ENCODE assay signal across 8 cellular contexts in genomic region chr9:109107402-109108240, GRCh38. TPM values are rescaled to one million over a fixed set of nuclear protein-coding genes. Genes with fewer than 3 reads are reported as not detected.
DNase-seq lines count a peak whose midpoint lies in the region; ATAC-seq and TF ChIP-seq lines count a peak whose summit lies in the region.

No MANE protein-coding gene starts in this region.

- no peak overlapping the region for H3K9ac ChIP-seq in PC-3 (ENCODE audit: low read length)

- H3K4me3 ChIP-seq in PC-3 (ENCODE audit: low read length) (no peak overlapping the region), dorsolateral prefrontal cortex (no peak overlapping the region), Peyer's patch (no peak overlapping the region)

- peak; percentile 75 for ATAC-seq in PC-3
- ATAC-seq in omental fat pad (ENCODE audit: low FRiP score), result peak; percentile 63
- ATAC-seq in GM18868 (IDR thresholded peaks at IDR 0.05; ENCODE audit: unreplicated experiment), result no peak

- TF ChIP-seq CTCF in PC-3 (conservative IDR thresholded peaks at IDR 0.05; ENCODE audit: low read depth, low read length), result no peak
- TF ChIP-seq CTCF in dorsolateral prefrontal cortex (IDR thresholded peaks at IDR 0.05 in 54 of 56, conservative IDR thresholded peaks at IDR 0.05 in 2 of 56; ENCODE audit: low read depth in 1 of 56, partially characterized antibody in 56 of 56), result no peak
- no peak for TF ChIP-seq CTCF in omental fat pad (IDR thresholded peaks at IDR 0.05)
- TF ChIP-seq CTCF in Peyer's patch (IDR thresholded peaks at IDR 0.05), result no peak

- intact Hi-C loops in PC-3 (cut with micrococcal nuclease) (no loop called here), dorsolateral prefrontal cortex (cut with DNase I) (no loop called here)

- DNase-seq in COLO829 (ENCODE audit: low spot score) (peak; percentile 83), PC-3 (peak; percentile 66), dorsolateral prefrontal cortex (no peak), omental fat pad (ENCODE audit: low spot score) (no peak), Peyer's patch (no peak), NCI-H446 treated with DMSO at 0.1 percent for 48 hours (lab: John Stamatoyannopoulos, UW) (no peak), NCI-H774 (lab: John Stamatoyannopoulos, UW) (no peak)

- CTCF ChIA-PET in PC-3 (lab: Charles Lee), result no interaction called here

- peak overlapping the region; percentile 79 for H3K4me2 ChIP-seq in PC-3 (ENCODE audit: low read length)

- H3K9me2 ChIP-seq in PC-3 (replicated peaks; ENCODE audit: low read length), result no peaks in the 10 kb centered on the region

- no peak for TF ChIP-seq POLR2A in Peyer's patch (IDR thresholded peaks at IDR 0.05)

- H3K36me3 ChIP-seq in PC-3 (ENCODE audit: low read depth, low read length), result peaks cover 16% of the 10 kb centered on the region
- H3K36me3 ChIP-seq in Peyer's patch, result peaks cover 0 to 25% (median 0%) of the 10 kb centered on the region in 3 donors

- peak overlapping the region; percentile 39 for H3K27ac ChIP-seq in PC-3 (ENCODE audit: low read length)
- peak overlapping the region in 43 of 59 donors; percentile 2 to 74 (median 36) for H3K27ac ChIP-seq in dorsolateral prefrontal cortex
- H3K27ac ChIP-seq in Peyer's patch, result peak overlapping the region in 1 of 4 donors; percentile 48

- no TSS peak for BruUV-seq in PC-3 (replicated peaks; lab: Mats Ljungman, UMichigan)

- POLR2A ChIA-PET in PC-3 (lab: Charles Lee; ENCODE audit: unreplicated experiment), result interaction anchor here (0.7 kb wide), 1 partner anchor 10 kb away, joined by 3 read pairs; no protein-coding TSS in a partner anchor

- H3K79me2 ChIP-seq in PC-3 (ENCODE audit: low read length), result peaks cover 97% of the 10 kb centered on the region

- no peak overlapping the region for H2AFZ ChIP-seq in PC-3 (ENCODE audit: low read length)

- peaks cover 19% of the 10 kb centered on the region; the same call in 1 of the 2 replicates for H4K20me1 ChIP-seq in PC-3 (ENCODE audit: low read length)

- no peaks in the 10 kb centered on the region for H3K9me3 ChIP-seq in PC-3 (ENCODE audit: low read length)
- no peaks in the 10 kb centered on the region for H3K9me3 ChIP-seq in Peyer's patch

- no peaks in the 10 kb centered on the region for H3F3A ChIP-seq in PC-3 (ENCODE audit: low read length, unreplicated experiment)

- H3K27me3 ChIP-seq in PC-3 (ENCODE audit: low read length) (no peaks in the 10 kb centered on the region), dorsolateral prefrontal cortex (no peaks in the 10 kb centered on the region), Peyer's patch (no peaks in the 10 kb centered on the region)

- H3K4me1 ChIP-seq in PC-3 (ENCODE audit: insufficient read depth, low read length) (peaks cover 53% of the 10 kb centered on the region), Peyer's patch (peaks cover 0 to 49% (median 5%) of the 10 kb centered on the region in 4 donors)

RNA-seq across cellular contexts. Expression of gene TMEM245, which starts 12.1 kb away (rescaled TPM):
- total RNA-seq in PC-3 (2014; rRNA removed), result 23.7 and 30.8 TPM in 2 replicates
- 100 to 1,000 TPM in 1 of 120 experiments, 10 to 100 TPM in 119; 53.4 to 104 (median 72.3) TPM for total RNA-seq in dorsolateral prefrontal cortex
- 10 to 100 TPM; 64.8 to 91.5 (median 76.5) TPM for total RNA-seq in omental fat pad
- 10 to 100 TPM; 14.0 to 78.8 (median 68.3) TPM for total RNA-seq in Peyer's patch

RNA-seq across cellular contexts. Expression of gene FRRS1L, which starts 59.4 kb away (rescaled TPM):
- total RNA-seq in PC-3 (2014; rRNA removed) (not detected in 2 replicates), dorsolateral prefrontal cortex (100 to 1,000 TPM in 105 of 120 experiments, 10 to 100 TPM in 15; 42.9 to 221 (median 137) TPM), omental fat pad (under 1 TPM in 3 of 4 donors, not detected in 1; 0.06 to 0.24 (median 0.16) TPM), Peyer's patch (1 to 10 TPM in 2 of 4 donors, under 1 TPM in 2; 0.80 to 3.8 (median 1.9) TPM)

Comparison
In these comparisons a context has a peak if more than half of its experiments do, and no peak if none do; other contexts are left out.
1. DNase-seq: peak in COLO829 (single experiment) and PC-3 (single experiment); none in dorsolateral prefrontal cortex (0 of 10), omental fat pad (single experiment), Peyer's patch (0 of 3), NCI-H446 treated with DMSO at 0.1 percent for 48 hours (single experiment) and NCI-H774 (single experiment).
2. RNA of gene FRRS1L, which starts 59.4 kb away (total RNA-seq): 42.9 to 221 TPM in dorsolateral prefrontal cortex; 0.80 to 3.8 TPM in Peyer's patch, 0.06 to 0.24 TPM in omental fat pad and not detected in PC-3; every median in the first group is over 4 times any median in the second.